In the genomic region with DNA sequence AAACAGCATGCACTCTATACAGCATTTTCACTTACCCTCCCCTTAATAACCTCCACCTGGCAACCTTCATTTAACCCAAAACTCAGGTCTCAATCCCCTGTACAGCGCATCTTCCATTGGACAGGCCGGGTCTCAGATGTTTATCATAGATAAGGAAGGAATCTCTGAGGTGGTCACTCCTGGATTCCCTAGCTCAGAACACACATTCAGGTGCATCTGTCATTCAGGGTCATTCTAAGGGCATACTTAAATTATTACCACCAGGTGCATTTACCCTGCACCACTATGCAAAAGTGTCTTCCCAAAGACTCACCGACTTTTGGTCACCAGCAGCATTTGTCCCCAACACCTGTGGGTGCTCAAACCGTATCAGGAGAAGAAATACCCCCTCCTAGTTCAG, we compare ENCODE assay signal across 28 cellular contexts.
"Had no signal": no experiment of that assay in that cellular context is flagged by ENCODE, and none has a peak within 500 bp of the region (broad histone marks: within the 10 kb centered on the region; RNA-seq: fewer than 3 reads in every experiment).

No MANE protein-coding gene starts in this region.

- H3K4me3 ChIP-seq: ascending aorta, breast epithelium, cardiac muscle cell, colonic mucosa, esophagus squamous epithelium, gastroesophageal sphincter, heart right ventricle had no signal

- H3K4me3 Mint-ChIP-seq: activated B cell treated with CpG ODN at 0.5 μM for 24 hours; activated CD8-positive, alpha-beta T cell treated with anti-CD3 and anti-CD28 coated beads for 36 hours; activated naive CD4-positive, alpha-beta T cell treated with anti-CD3 and anti-CD28 coated beads, Interleukin-2, amount 10 ng/mL, durations not matched to agents 7 days and 5 days; activated naive CD8-positive, alpha-beta T cell treated with anti-CD3 and anti-CD28 coated beads, Interleukin-2, amount 10 ng/mL, durations not matched to agents 7 days and 5 days; T-helper 17 cell; T-helper 2 cell treated with Interferon-gamma antibody and Interleukin-4, amounts not matched to agents 5 μg/mL and 100 μg/mL, for 36 hours had no signal

- H3K9me3 ChIP-seq: ascending aorta, colonic mucosa, gastroesophageal sphincter had no signal

- H3K36me3 ChIP-seq: ascending aorta, breast epithelium, cardiac muscle cell, colonic mucosa, esophagus squamous epithelium, gastroesophageal sphincter, heart right ventricle, WERI-Rb-1 had no signal

- H3K9me3 Mint-ChIP-seq: activated naive CD4-positive, alpha-beta T cell treated with anti-CD3 and anti-CD28 coated beads, Interleukin-2, amount 10 ng/mL, durations not matched to agents 7 days and 5 days; T-helper 2 cell treated with Interferon-gamma antibody and Interleukin-4, amounts not matched to agents 5 μg/mL and 100 μg/mL, for 36 hours had no signal

- H3K27ac ChIP-seq: ascending aorta, breast epithelium, cardiac muscle cell, colonic mucosa, epithelial cell of prostate, esophagus squamous epithelium, gastroesophageal sphincter, heart right ventricle, WERI-Rb-1 had no signal

- H3K4me1 ChIP-seq: ascending aorta, breast epithelium, colonic mucosa, esophagus squamous epithelium, gastroesophageal sphincter, heart right ventricle had no signal

- DNase-seq: activated B cell treated with CpG ODN at 0.5 μM for 24 hours; activated CD4-positive, alpha-beta T cell treated with anti-CD3 and anti-CD28 coated beads for 48 hours; activated CD4-positive, alpha-beta T cell treated with anti-CD3 and anti-CD28 coated beads, Interleukin-2, amount 50 U/mL, for 1 hour; activated CD4-positive, alpha-beta T cell treated with anti-CD3 and anti-CD28 coated beads, Interleukin-2, amount 50 U/mL, for 48 hours; activated CD8-positive, alpha-beta memory T cell treated with anti-CD3 and anti-CD28 coated beads for 24 hours; activated CD8-positive, alpha-beta T cell treated with anti-CD3 and anti-CD28 coated beads for 36 hours; activated gamma-delta T cell; activated naive CD4-positive, alpha-beta T cell; activated naive CD4-positive, alpha-beta T cell treated with anti-CD3 and anti-CD28 coated beads, Interleukin-2, amount 10 ng/mL, durations not matched to agents 7 days and 5 days; activated naive CD8-positive, alpha-beta T cell treated with anti-CD3 and anti-CD28 coated beads, Interleukin-2, amount 10 ng/mL, durations not matched to agents 7 days and 5 days; activated T-cell treated with anti-CD3 and anti-CD28 coated beads, Interleukin-2, amount 50 U/mL, for 48 hours; central memory CD4-positive, alpha-beta T cell; cerebellar nuclear complex; colonic mucosa; effector CD8-positive, alpha-beta T cell; esophagus squamous epithelium; foreskin melanocyte; heart right ventricle; T-helper 17 cell; T1000; WERI-Rb-1 had no signal

- H3K27ac Mint-ChIP-seq: activated B cell treated with CpG ODN at 0.5 μM for 24 hours; activated CD8-positive, alpha-beta T cell treated with anti-CD3 and anti-CD28 coated beads for 36 hours; activated naive CD4-positive, alpha-beta T cell treated with anti-CD3 and anti-CD28 coated beads, Interleukin-2, amount 10 ng/mL, durations not matched to agents 7 days and 5 days; activated naive CD4-positive, alpha-beta T cell treated with anti-CD3 and anti-CD28 coated beads, Interleukin-2, amount 50 U/mL, for 72 hours; activated naive CD8-positive, alpha-beta T cell treated with anti-CD3 and anti-CD28 coated beads, Interleukin-2, amount 10 ng/mL, durations not matched to agents 7 days and 5 days; T-helper 17 cell; T-helper 2 cell treated with Interferon-gamma antibody and Interleukin-4, amounts not matched to agents 5 μg/mL and 100 μg/mL, for 36 hours had no signal

- H3K36me3 Mint-ChIP-seq: activated naive CD4-positive, alpha-beta T cell treated with anti-CD3 and anti-CD28 coated beads, Interleukin-2, amount 10 ng/mL, durations not matched to agents 7 days and 5 days; activated naive CD8-positive, alpha-beta T cell treated with anti-CD3 and anti-CD28 coated beads, Interleukin-2, amount 10 ng/mL, durations not matched to agents 7 days and 5 days had no signal

- H3K27me3 ChIP-seq: ascending aorta, breast epithelium, cardiac muscle cell, colonic mucosa, gastroesophageal sphincter, heart right ventricle had no signal

- H3K27me3 Mint-ChIP-seq: activated CD8-positive, alpha-beta T cell treated with anti-CD3 and anti-CD28 coated beads for 36 hours; T-helper 17 cell had no signal

- H3K4me1 Mint-ChIP-seq: activated B cell treated with CpG ODN at 0.5 μM for 24 hours; activated naive CD4-positive, alpha-beta T cell treated with anti-CD3 and anti-CD28 coated beads, Interleukin-2, amount 10 ng/mL, durations not matched to agents 7 days and 5 days; activated naive CD8-positive, alpha-beta T cell treated with anti-CD3 and anti-CD28 coated beads, Interleukin-2, amount 10 ng/mL, durations not matched to agents 7 days and 5 days; T-helper 17 cell had no signal
